32 cellular contexts compared by ENCODE assay signal in the genomic region with DNA sequence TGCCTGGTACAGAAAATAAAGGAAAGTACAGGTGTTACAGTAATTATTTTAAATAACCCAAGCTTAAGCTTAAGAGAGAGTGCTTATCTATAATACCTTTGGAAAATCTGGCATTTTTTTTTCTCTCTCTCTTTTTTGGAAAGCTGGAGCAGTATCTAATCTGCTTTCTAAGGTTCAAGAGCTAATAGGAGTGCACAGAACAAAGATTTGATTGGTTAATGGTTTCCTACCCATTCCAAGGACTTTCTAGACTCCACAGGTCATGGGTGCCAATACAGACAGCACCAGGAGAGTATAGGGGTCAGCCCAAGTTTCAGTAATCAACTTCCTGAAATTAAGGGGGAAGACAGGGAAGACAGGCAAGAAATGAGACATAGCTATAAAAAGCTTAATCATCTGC.
"Had no signal": no experiment of that assay in that cellular context is flagged by ENCODE, and none has a peak within 500 bp of the region (broad histone marks: within the 10 kb centered on the region; RNA-seq: fewer than 3 reads in every experiment).

No MANE protein-coding gene starts in this region.

- DNase-seq: hypothalamus; immature natural killer cell; kidney; left colon; left lung; lower lobe of right lung; mammary epithelial cell; mesendoderm; naive B cell; natural killer cell; nephron progenitor cell; occipital lobe; retina; right cardiac atrium; stimulated activated CD4-positive, alpha-beta T cell treated with anti-CD3 and anti-CD28 coated beads, Interleukin-12 subunit alpha, Interleukin-12 subunit beta, amount 100 ng/mL, for 4 hours; stimulated activated CD4-positive, alpha-beta T cell treated with anti-CD3 and anti-CD28 coated beads, Interleukin-15, amount 100 ng/mL, for 24 hours; stimulated activated CD4-positive, alpha-beta T cell treated with anti-CD3 and anti-CD28 coated beads, Interleukin-2, amount 100 ng/mL, for 24 hours; stimulated activated CD4-positive, alpha-beta T cell treated with anti-CD3 and anti-CD28 coated beads, Interleukin-4, amount 100 ng/mL, for 1 hour; stimulated activated naive B cell treated with anti-CD40 and anti-IgM and Interleukin-4, amounts not matched to agents 10 μg/mL and 1 μg/mL and 100 μg/mL, for 72 hours; stimulated activated naive CD8-positive, alpha-beta T cell treated with anti-CD3 and anti-CD28 coated beads, Interleukin-15, Interleukin-2, amounts not matched to agents 100 U/mL and 50 U/mL, for 24 hours; tibial artery; upper lobe of right lung had no signal

- H3K27me3 ChIP-seq: left lung, neural progenitor cell, neutrophil, suprapubic skin, tibial artery, upper lobe of right lung had no signal

- H2AFZ ChIP-seq: neural progenitor cell had no signal

- H3K9ac ChIP-seq: neural progenitor cell had no signal

- H3K4me3 ChIP-seq: left lung, lower lobe of right lung, neural progenitor cell, prostate gland, skin epidermis, suprapubic skin, thoracic aorta, tibial artery, upper lobe of right lung had no signal

- ATAC-seq: left colon; left lung; lower lobe of right lung; natural killer cell; right cardiac atrium; sciatic nerve; stimulated activated naive B cell treated with anti-CD40 and anti-IgM and Interleukin-4, amounts not matched to agents 10 μg/mL and 1 μg/mL and 100 μg/mL, for 72 hours; stimulated activated naive CD8-positive, alpha-beta T cell treated with anti-CD3 and anti-CD28 coated beads, Interleukin-15, Interleukin-2, amounts not matched to agents 100 U/mL and 50 U/mL, for 24 hours; upper lobe of right lung had no signal

- FAIRE-seq: islet of Langerhans, kidney, urothelium cell line had no signal

- H3K9me3 Mint-ChIP-seq: immature natural killer cell; mesothelial cell of epicardium; naive B cell; natural killer cell; nephron progenitor cell; neural progenitor cell; stimulated activated naive B cell treated with anti-CD40 and anti-IgM and Interleukin-4, amounts not matched to agents 10 μg/mL and 1 μg/mL and 100 μg/mL, for 72 hours had no signal

- H3K36me3 ChIP-seq: left lung, lower lobe of right lung, neural progenitor cell, neutrophil, prostate gland, suprapubic skin, thoracic aorta, tibial artery, upper lobe of right lung had no signal

- H3K9me3 ChIP-seq: left lung, lower lobe of right lung, neutrophil, prostate gland, suprapubic skin, thoracic aorta, tibial artery, upper lobe of right lung had no signal

- H3K36me3 Mint-ChIP-seq: mesothelial cell of epicardium, naive B cell, natural killer cell, neural progenitor cell had no signal

- H3K4me1 ChIP-seq: left lung, lower lobe of right lung, neural progenitor cell, prostate gland, suprapubic skin, tibial artery, upper lobe of right lung had no signal

- H3K4me1 Mint-ChIP-seq: immature natural killer cell; natural killer cell; stimulated activated naive B cell treated with anti-CD40 and anti-IgM and Interleukin-4, amounts not matched to agents 10 μg/mL and 1 μg/mL and 100 μg/mL, for 72 hours had no signal

- H3K27ac ChIP-seq: left lung, lower lobe of right lung, neural progenitor cell, neutrophil, prostate gland, skin epidermis, suprapubic skin, thoracic aorta, tibial artery, upper lobe of right lung had no signal

- H3K27ac Mint-ChIP-seq: mesothelial cell of epicardium; naive B cell; natural killer cell; nephron progenitor cell; neural progenitor cell; stimulated activated naive B cell treated with anti-CD40 and anti-IgM and Interleukin-4, amounts not matched to agents 10 μg/mL and 1 μg/mL and 100 μg/mL, for 72 hours had no signal

- H3K4me2 ChIP-seq: neural progenitor cell had no signal

- H3K27me3 Mint-ChIP-seq: naive B cell; stimulated activated naive B cell treated with anti-CD40 and anti-IgM and Interleukin-4, amounts not matched to agents 10 μg/mL and 1 μg/mL and 100 μg/mL, for 72 hours had no signal

- H3K4me3 Mint-ChIP-seq: immature natural killer cell; mesothelial cell of epicardium; naive B cell; natural killer cell; nephron progenitor cell; neural progenitor cell; stimulated activated naive B cell treated with anti-CD40 and anti-IgM and Interleukin-4, amounts not matched to agents 10 μg/mL and 1 μg/mL and 100 μg/mL, for 72 hours had no signal
